In the genomic region with DNA sequence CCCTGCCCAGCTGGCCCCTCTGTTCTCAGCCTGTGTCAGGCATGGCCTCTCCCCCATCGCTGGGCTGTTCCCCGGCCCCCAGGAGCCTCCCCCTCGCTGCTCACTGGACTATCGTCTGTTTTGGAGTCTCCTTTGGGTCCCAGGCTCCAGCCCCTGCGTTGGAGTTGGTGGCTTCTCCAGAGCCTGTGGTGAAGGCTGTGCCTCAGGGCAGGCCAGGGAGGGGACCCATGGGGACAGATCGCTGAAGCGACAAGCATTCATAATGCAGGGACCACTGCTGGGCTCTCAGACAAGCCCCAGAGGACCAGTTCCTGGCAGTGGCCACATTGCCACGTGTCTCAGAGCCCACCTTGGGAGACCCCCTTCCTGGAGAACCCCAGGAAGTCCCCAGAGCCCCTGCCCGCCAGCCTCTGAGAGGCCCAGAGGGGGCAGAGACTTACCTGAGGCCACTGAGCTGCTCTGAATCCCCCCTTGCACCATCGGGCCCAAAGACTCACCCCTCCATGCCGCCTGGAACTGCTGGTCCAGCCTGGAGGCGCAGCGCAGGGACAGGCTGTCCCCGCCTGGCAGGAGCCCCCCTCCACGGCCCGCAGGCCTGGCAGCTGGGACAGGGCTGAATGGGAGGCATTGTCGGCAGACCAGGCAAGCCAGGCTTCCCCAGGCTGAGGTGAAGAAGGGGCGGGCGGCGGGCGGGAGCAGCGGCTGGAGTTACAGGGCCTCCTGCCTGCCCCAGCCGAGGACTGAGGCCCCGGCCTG, we compare ENCODE assay signal across 11 cellular contexts. TPM values are rescaled to one million over a fixed set of nuclear protein-coding genes. Genes with fewer than 3 reads are reported as not detected.
DNase-seq lines count a peak whose midpoint lies in the region; ATAC-seq and TF ChIP-seq lines count a peak whose summit lies in the region.
"Had no signal": no experiment of that assay in that cellular context is flagged by ENCODE, and none has a peak within 500 bp of the region (broad histone marks: within the 10 kb centered on the region; RNA-seq: fewer than 3 reads in every experiment).

A gene with protein sequence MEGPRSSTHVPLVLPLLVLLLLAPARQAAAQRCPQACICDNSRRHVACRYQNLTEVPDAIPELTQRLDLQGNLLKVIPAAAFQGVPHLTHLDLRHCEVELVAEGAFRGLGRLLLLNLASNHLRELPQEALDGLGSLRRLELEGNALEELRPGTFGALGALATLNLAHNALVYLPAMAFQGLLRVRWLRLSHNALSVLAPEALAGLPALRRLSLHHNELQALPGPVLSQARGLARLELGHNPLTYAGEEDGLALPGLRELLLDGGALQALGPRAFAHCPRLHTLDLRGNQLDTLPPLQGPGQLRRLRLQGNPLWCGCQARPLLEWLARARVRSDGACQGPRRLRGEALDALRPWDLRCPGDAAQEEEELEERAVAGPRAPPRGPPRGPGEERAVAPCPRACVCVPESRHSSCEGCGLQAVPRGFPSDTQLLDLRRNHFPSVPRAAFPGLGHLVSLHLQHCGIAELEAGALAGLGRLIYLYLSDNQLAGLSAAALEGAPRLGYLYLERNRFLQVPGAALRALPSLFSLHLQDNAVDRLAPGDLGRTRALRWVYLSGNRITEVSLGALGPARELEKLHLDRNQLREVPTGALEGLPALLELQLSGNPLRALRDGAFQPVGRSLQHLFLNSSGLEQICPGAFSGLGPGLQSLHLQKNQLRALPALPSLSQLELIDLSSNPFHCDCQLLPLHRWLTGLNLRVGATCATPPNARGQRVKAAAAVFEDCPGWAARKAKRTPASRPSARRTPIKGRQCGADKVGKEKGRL (minus strand): TSS at position 555 of the 756 bp plus-strand sequence. CDS start 50 bp downstream, at position 505.

- H3K27ac ChIP-seq in CD4-positive, alpha-beta T cell (ENCODE audit: low read depth, low read length) = no peak within 1 kb of the TSS
- H3K27ac ChIP-seq in lower lobe of right lung = no peak within 1 kb of the TSS
- H3K27ac ChIP-seq: psoas muscle, upper lobe of left lung had no signal

- TF ChIP-seq CTCF in CD4-positive, alpha-beta T cell (IDR thresholded peaks at IDR 0.05) = no peak
- TF ChIP-seq CTCF in chondrocyte (IDR thresholded peaks at IDR 0.05) (no peak), lower lobe of right lung (IDR thresholded peaks at IDR 0.05) (no peak)

- peaks cover 5% of the 10 kb centered on the region for H3K4me1 Mint-ChIP-seq in CD4-positive, alpha-beta T cell (ENCODE audit: low read depth)
- peaks cover 3% of the 10 kb centered on the region for H3K4me1 Mint-ChIP-seq in chondrocyte (ENCODE audit: low read depth)

- H3K36me3 ChIP-seq in lower lobe of right lung = peaks cover 6% of the 10 kb centered on the region

- H3K27ac Mint-ChIP-seq in CD4-positive, alpha-beta T cell = peak within 1 kb of the TSS; percentile 44
- no peak within 1 kb of the TSS for H3K27ac Mint-ChIP-seq in chondrocyte (ENCODE audit: unreplicated experiment)
- H3K27ac Mint-ChIP-seq: T-helper 2 cell treated with Interferon-gamma antibody and Interleukin-4, amounts not matched to agents 5 μg/mL and 100 μg/mL, for 36 hours had no signal

- H3K4me3 Mint-ChIP-seq in CD4-positive, alpha-beta T cell = peak within 1 kb of the TSS; percentile 48
- no peak within 1 kb of the TSS for H3K4me3 Mint-ChIP-seq in chondrocyte (ENCODE audit: unreplicated experiment)
- H3K4me3 Mint-ChIP-seq: T-helper 2 cell treated with Interferon-gamma antibody and Interleukin-4, amounts not matched to agents 5 μg/mL and 100 μg/mL, for 36 hours had no signal

- CTCF ChIA-PET in CD4-positive, alpha-beta T cell (lab: Charles Lee) = no interaction called here

- H3K9me3 Mint-ChIP-seq in CD4-positive, alpha-beta T cell = no peaks in the 10 kb centered on the region
- no peaks in the 10 kb centered on the region for H3K9me3 Mint-ChIP-seq in chondrocyte (ENCODE audit: low read depth)
- H3K9me3 Mint-ChIP-seq: T-helper 2 cell treated with Interferon-gamma antibody and Interleukin-4, amounts not matched to agents 5 μg/mL and 100 μg/mL, for 36 hours had no signal

- intact Hi-C loops in CD4-positive, alpha-beta T cell (cut with DNase I, micrococcal nuclease) = no loop called here
- intact Hi-C loops in lower lobe of right lung (cut with DNase I) = no loop called here

- H3K27me3 ChIP-seq in CD4-positive, alpha-beta T cell (ENCODE audit: control insufficient read depth, insufficient read depth, low read length) = no peaks in the 10 kb centered on the region
- no peaks in the 10 kb centered on the region for H3K27me3 ChIP-seq in lower lobe of right lung (ENCODE audit: low read depth)
- H3K27me3 ChIP-seq: upper lobe of left lung had no signal

- POLR2A ChIA-PET in CD4-positive, alpha-beta T cell (lab: Charles Lee) = no interaction called here

- H3K36me3 Mint-ChIP-seq in CD4-positive, alpha-beta T cell (ENCODE audit: low read depth) = peaks cover 6% of the 10 kb centered on the region
- peaks cover 2% of the 10 kb centered on the region for H3K36me3 Mint-ChIP-seq in chondrocyte (ENCODE audit: low read depth)

- H3K4me3 ChIP-seq in lower lobe of right lung = no peak within 1 kb of the TSS
- H3K4me3 ChIP-seq: psoas muscle, upper lobe of left lung had no signal

- no peaks in the 10 kb centered on the region for H3K27me3 Mint-ChIP-seq in CD4-positive, alpha-beta T cell
- no peaks in the 10 kb centered on the region for H3K27me3 Mint-ChIP-seq in chondrocyte (ENCODE audit: low read depth)

- no peak for ATAC-seq in CD4-positive, alpha-beta T cell (ENCODE audit: poor library complexity)
- ATAC-seq in GM18867 (IDR thresholded peaks at IDR 0.05; ENCODE audit: unreplicated experiment) (no peak), lower lobe of right lung (no peak), HG02852 (IDR thresholded peaks at IDR 0.05; ENCODE audit: unreplicated experiment) (no peak)

- H3K9me3 ChIP-seq in CD4-positive, alpha-beta T cell (ENCODE audit: control insufficient read depth, low read length) = no peaks in the 10 kb centered on the region
- no peaks in the 10 kb centered on the region for H3K9me3 ChIP-seq in lower lobe of right lung
- H3K9me3 ChIP-seq: psoas muscle, upper lobe of left lung had no signal

- peaks cover 20% of the 10 kb centered on the region for H3K4me1 ChIP-seq in lower lobe of right lung

- DNase-seq in CD4-positive, alpha-beta T cell = no peak
- peak; percentile 25 for DNase-seq in NCI-H69 (lab: John Stamatoyannopoulos, UW)
- DNase-seq in foreskin melanocyte = peak; percentile 63
- DNase-seq in occipital lobe (lab: John Stamatoyannopoulos, UW) = peak; percentile 94
- no peak for DNase-seq in chondrocyte (ENCODE audit: low spot score)
- no peak for DNase-seq in lower lobe of right lung
- DNase-seq: psoas muscle had no signal

RNA-seq across cellular contexts. Expression of the gene that starts here (rescaled TPM):
- 1 to 10 TPM; 1.7 to 1.8 TPM for total RNA-seq in CD4-positive, alpha-beta T cell
- 2.8 TPM for total RNA-seq in occipital lobe
- 0.36 to 1.3 TPM (median 0.39 TPM) in 3 replicates for total RNA-seq in chondrocyte
- 3.6 TPM for total RNA-seq in lower lobe of right lung

Comparison
In these comparisons a context has a peak if more than half of its experiments do, and no peak if none do; other contexts are left out.
1. DNase-seq: peak in NCI-H69 (single experiment), foreskin melanocyte (single experiment) and occipital lobe (single experiment); none in CD4-positive, alpha-beta T cell (0 of 10), chondrocyte (single experiment) and lower lobe of right lung (single experiment).